28 cellular contexts compared by ENCODE assay signal in genomic region chr10:100805543-100806355, GRCh38.
"Had no signal": no experiment of that assay in that cellular context is flagged by ENCODE, and none has a peak within 500 bp of the region (broad histone marks: within the 10 kb centered on the region; RNA-seq: fewer than 3 reads in every experiment).

No MANE protein-coding gene starts in this region.

- H3K36me3 Mint-ChIP-seq: naive thymus-derived CD8-positive, alpha-beta T cell; neural progenitor cell; stimulated activated effector memory CD8-positive, alpha-beta T cell treated with anti-CD3 and anti-CD28 coated beads, Interleukin-12 subunit alpha, Interleukin-12 subunit beta, amount 100 ng/mL, for 72 hours; type B pancreatic cell had no signal

- H3K4me1 Mint-ChIP-seq: activated naive CD8-positive, alpha-beta T cell treated with anti-CD3 and anti-CD28 coated beads, Interleukin-2, amount 50 U/mL, for 24 hours; central memory CD8-positive, alpha-beta T cell had no signal

- DNase-seq: activated CD4-positive, alpha-beta T cell treated with anti-CD3 and anti-CD28 coated beads for 4 hours; activated CD4-positive, alpha-beta T cell treated with anti-CD3 and anti-CD28 coated beads, Interleukin-2, amount 50 U/mL, for 4 hours; activated CD8-positive, alpha-beta memory T cell treated with anti-CD3 and anti-CD28 coated beads for 24 hours; activated gamma-delta T cell; activated naive CD4-positive, alpha-beta T cell treated with anti-CD3 and anti-CD28 coated beads, Interleukin-2, amount 50 U/mL, for 16 hours; activated naive CD8-positive, alpha-beta T cell treated with anti-CD3 and anti-CD28 coated beads, Interleukin-2, amount 50 U/mL, for 24 hours; activated T-cell treated with anti-CD3 and anti-CD28 coated beads, Interleukin-2, amount 50 U/mL, for 1 hour; effector CD8-positive, alpha-beta T cell; esophagus squamous epithelium; foreskin melanocyte; left ventricle myocardium superior; mammary epithelial cell; midbrain; retina; stimulated activated CD4-positive, alpha-beta T cell treated with anti-CD3 and anti-CD28 coated beads, Interleukin-12 subunit alpha, Interleukin-12 subunit beta, amount 100 ng/mL, for 4 hours; stimulated activated CD4-positive, alpha-beta T cell treated with anti-CD3 and anti-CD28 coated beads, Interleukin-4, amount 100 ng/mL, for 1 hour had no signal

- H3K27ac ChIP-seq: epithelial cell of prostate, esophagus squamous epithelium, neural progenitor cell, skin epidermis, thoracic aorta, vagina had no signal

- H3K9me3 Mint-ChIP-seq: activated naive CD8-positive, alpha-beta T cell treated with anti-CD3 and anti-CD28 coated beads, Interleukin-2, amount 50 U/mL, for 24 hours; central memory CD8-positive, alpha-beta T cell; naive thymus-derived CD8-positive, alpha-beta T cell; neural progenitor cell; stimulated activated effector memory CD8-positive, alpha-beta T cell treated with anti-CD3 and anti-CD28 coated beads, Interleukin-12 subunit alpha, Interleukin-12 subunit beta, amount 100 ng/mL, for 72 hours; stimulated activated naive CD8-positive, alpha-beta T cell treated with anti-CD3 and anti-CD28 coated beads, Interleukin-15, Interleukin-2, amounts not matched to agents 100 ng/mL and 50 ng/mL, for 24 hours; type B pancreatic cell had no signal

- H2AFZ ChIP-seq: neural progenitor cell had no signal

- ATAC-seq: activated naive CD8-positive, alpha-beta T cell treated with anti-CD3 and anti-CD28 coated beads, Interleukin-2, amount 50 U/mL, for 24 hours; left ventricle myocardium superior; naive thymus-derived CD8-positive, alpha-beta T cell; sciatic nerve; stimulated activated effector memory CD8-positive, alpha-beta T cell treated with anti-CD3 and anti-CD28 coated beads, Interleukin-12 subunit alpha, Interleukin-12 subunit beta, amount 100 ng/mL, for 72 hours had no signal

- H3K9ac ChIP-seq: neural progenitor cell had no signal

- H3K4me1 ChIP-seq: esophagus squamous epithelium, vagina had no signal

- H3K27ac Mint-ChIP-seq: activated naive CD8-positive, alpha-beta T cell treated with anti-CD3 and anti-CD28 coated beads, Interleukin-2, amount 50 U/mL, for 24 hours; naive thymus-derived CD8-positive, alpha-beta T cell; neural progenitor cell; progenitor cell of endocrine pancreas; stimulated activated effector memory CD8-positive, alpha-beta T cell treated with anti-CD3 and anti-CD28 coated beads, Interleukin-12 subunit alpha, Interleukin-12 subunit beta, amount 100 ng/mL, for 72 hours; stimulated activated naive CD8-positive, alpha-beta T cell treated with anti-CD3 and anti-CD28 coated beads, Interleukin-15, Interleukin-2, amounts not matched to agents 100 ng/mL and 50 ng/mL, for 24 hours; type B pancreatic cell had no signal

- H3K36me3 ChIP-seq: esophagus squamous epithelium, neural progenitor cell, thoracic aorta, vagina had no signal

- H3K4me2 ChIP-seq: neural progenitor cell had no signal

- H3K9me3 ChIP-seq: esophagus squamous epithelium, thoracic aorta, vagina had no signal

- H3K4me3 Mint-ChIP-seq: activated naive CD8-positive, alpha-beta T cell treated with anti-CD3 and anti-CD28 coated beads, Interleukin-2, amount 50 U/mL, for 24 hours; central memory CD8-positive, alpha-beta T cell; naive thymus-derived CD8-positive, alpha-beta T cell; neural progenitor cell; stimulated activated effector memory CD8-positive, alpha-beta T cell treated with anti-CD3 and anti-CD28 coated beads, Interleukin-12 subunit alpha, Interleukin-12 subunit beta, amount 100 ng/mL, for 72 hours; stimulated activated naive CD8-positive, alpha-beta T cell treated with anti-CD3 and anti-CD28 coated beads, Interleukin-15, Interleukin-2, amounts not matched to agents 100 ng/mL and 50 ng/mL, for 24 hours; type B pancreatic cell had no signal

- H3K4me3 ChIP-seq: esophagus squamous epithelium, neural progenitor cell, skin epidermis, thoracic aorta, vagina had no signal
